In genomic region chr17:15849054-15849453, GRCh38 we compare ENCODE assay signal across 8 cellular contexts.
A peak's percentile ranks its signal among the peaks of the same experiment; 100 is the strongest.
DNase-seq lines count a peak whose midpoint lies in the region; ATAC-seq and TF ChIP-seq lines count a peak whose summit lies in the region.
"Not testable (repeated sequence)": the region's sequence is repeated elsewhere in the genome, so short reads cannot be mapped to it uniquely, and the experiment has no call there.

No MANE protein-coding gene starts in this region.

- DNase-seq in GM10266 (ENCODE audit: extremely low spot score) (peak; percentile 8), Kasumi-1 (lab: John Stamatoyannopoulos, UW) (peak; percentile 34 to 52), T-helper 17 cell (peak in 1 of 3 donors; percentile 10), dermis microvascular lymphatic vessel endothelial cell (ENCODE audit: low read depth in 2 of 2) (peak; percentile 36 to 69), immature natural killer cell (peak in 2 of 3 donors; percentile 3 to 12), transverse colon (peak; percentile 49)
- DNase-seq in activated T-cell treated with anti-CD3 and anti-CD28 coated beads, Interleukin-2, amount 50 U/mL, for 72 hours, result peak; percentile 66 to 77
- not testable (repeated sequence) for DNase-seq in smooth muscle cell (lab: John Stamatoyannopoulos, UW; ENCODE audit: unreplicated experiment)

- peak; percentile 80 for ATAC-seq in T-helper 17 cell
- ATAC-seq in activated T-cell treated with anti-CD3 and anti-CD28 coated beads, Interleukin-2, amount 50 U/mL, for 72 hours (replicated peaks in 1 of 2), result peak; percentile 99

- not testable (repeated sequence) for H3K4me3 Mint-ChIP-seq in T-helper 17 cell; activated T-cell treated with anti-CD3 and anti-CD28 coated beads, Interleukin-2, amount 50 U/mL, for 72 hours; immature natural killer cell

- H2AFZ ChIP-seq in smooth muscle cell (ENCODE audit: low read depth), result not testable (repeated sequence)

- H3K9ac ChIP-seq in smooth muscle cell (ENCODE audit: low read depth), result not testable (repeated sequence)

- H3K4me1 ChIP-seq in smooth muscle cell (ENCODE audit: low read depth); transverse colon: not testable (repeated sequence)

- not testable (repeated sequence) for H3K4me2 ChIP-seq in smooth muscle cell

- not testable (repeated sequence) for H3K9me3 Mint-ChIP-seq in activated T-cell treated with anti-CD3 and anti-CD28 coated beads, Interleukin-2, amount 50 U/mL, for 72 hours; immature natural killer cell

- not testable (repeated sequence) for H3K27me3 ChIP-seq in smooth muscle cell (ENCODE audit: low read depth); transverse colon

- H3K9me3 ChIP-seq in T-helper 17 cell (ENCODE audit: control insufficient read depth, low read length, poor library complexity, severe bottlenecking); smooth muscle cell (replicated peaks; ENCODE audit: low read depth); transverse colon: not testable (repeated sequence)

- WGBS in smooth muscle cell (ENCODE audit: low lambda C conversion rate), result 34% methylated on average over 6 of the region's 6 CpGs
- 20 to 47% methylated on average over 1 to 6 of the region's 6 CpGs for WGBS in transverse colon (ENCODE audit: low coverage in 1 of 2), 2 donors

- not testable (repeated sequence) for TF ChIP-seq EP300 in transverse colon (IDR thresholded peaks at IDR 0.05; ENCODE audit: low read depth)

- H3K36me3 ChIP-seq in smooth muscle cell (ENCODE audit: low read depth); transverse colon: not testable (repeated sequence)

- intact Hi-C loops in transverse colon (cut with DNase I; ENCODE audit: low total_unique reads), result not testable (repeated sequence)

- not testable (repeated sequence) for H3K27ac ChIP-seq in smooth muscle cell (ENCODE audit: low read depth); transverse colon

- H3K79me2 ChIP-seq in smooth muscle cell (ENCODE audit: low read depth), result not testable (repeated sequence)

- not testable (repeated sequence) for H3K4me3 ChIP-seq in smooth muscle cell, transverse colon

- not testable (repeated sequence) for H3K27me3 Mint-ChIP-seq in T-helper 17 cell; activated T-cell treated with anti-CD3 and anti-CD28 coated beads, Interleukin-2, amount 50 U/mL, for 72 hours (ENCODE audit: low read depth); immature natural killer cell (ENCODE audit: low read depth in 3 of 3)

- TF ChIP-seq POLR2A in transverse colon (IDR thresholded peaks at IDR 0.05), result not testable (repeated sequence)

- TF ChIP-seq CTCF in GM10266 (IDR thresholded peaks at IDR 0.05; ENCODE audit: control insufficient read depth, insufficient read depth, low read depth, missing control alignments), result peak; percentile 37
- peak; percentile 45 for TF ChIP-seq CTCF in smooth muscle cell (IDR thresholded peaks at IDR 0.05; ENCODE audit: borderline replicate concordance, insufficient read depth, poor library complexity, severe bottlenecking)
- peak in 4 of 5 experiments; percentile 11 to 37 (median 24) for TF ChIP-seq CTCF in transverse colon (IDR thresholded peaks at IDR 0.05)

- H3K27ac Mint-ChIP-seq in T-helper 17 cell; activated T-cell treated with anti-CD3 and anti-CD28 coated beads, Interleukin-2, amount 50 U/mL, for 72 hours; immature natural killer cell: not testable (repeated sequence)

- not testable (repeated sequence) for H3K4me1 Mint-ChIP-seq in T-helper 17 cell, immature natural killer cell
- H3K4me1 Mint-ChIP-seq in activated T-cell treated with anti-CD3 and anti-CD28 coated beads, Interleukin-2, amount 50 U/mL, for 72 hours (ENCODE audit: low read depth), result peaks cover 15% of the 10 kb centered on the region

- not testable (repeated sequence) for H3F3A ChIP-seq in smooth muscle cell (ENCODE audit: low read depth)

- not testable (repeated sequence) for H3K36me3 Mint-ChIP-seq in T-helper 17 cell (ENCODE audit: low read depth); activated T-cell treated with anti-CD3 and anti-CD28 coated beads, Interleukin-2, amount 50 U/mL, for 72 hours (ENCODE audit: insufficient read depth in 2 of 2); immature natural killer cell

- not testable (repeated sequence) for H4K20me1 ChIP-seq in smooth muscle cell (ENCODE audit: low read depth)

- in situ Hi-C loops in transverse colon (cut with MboI; ENCODE audit: low pct_ligation_motif_present in 1 of 4, low pct_unique_long_range_greater_than_20kb in 1 of 4, low sequenced_read_pairs in 3 of 4), result loop anchor here in 2 of 4 donors (25.0 kb wide), 1 partner anchor 88 kb away; the partner anchor contains the start of gene ADORA2B (in 2 of the 2)
